25 cellular contexts compared by ENCODE assay signal in the genomic region with DNA sequence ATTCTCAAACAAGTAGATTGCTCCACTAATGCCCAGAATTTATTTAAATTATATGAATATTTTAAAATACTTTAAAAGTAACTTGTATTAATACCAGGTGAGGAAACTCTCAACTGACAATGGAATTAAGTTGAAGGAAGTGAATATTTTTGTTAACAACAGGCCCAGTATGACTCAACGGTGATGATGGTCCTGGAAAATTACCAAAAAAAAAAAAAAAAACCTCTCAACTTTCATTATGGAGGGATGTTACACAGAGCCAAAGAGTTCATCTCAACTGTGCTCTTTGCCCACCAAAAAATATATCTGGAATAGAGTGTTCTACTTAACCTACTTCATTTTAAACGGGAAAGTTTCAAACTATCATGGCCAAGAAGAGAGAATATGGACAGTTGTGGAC. TPM values are rescaled to one million over a fixed set of nuclear protein-coding genes. Genes with fewer than 3 reads are reported as not detected.
A peak's percentile ranks its signal among the peaks of the same experiment; 100 is the strongest.
DNase-seq lines count a peak whose midpoint lies in the region; ATAC-seq, FAIRE-seq and TF ChIP-seq lines count a peak whose summit lies in the region.
"Had no signal": no experiment of that assay in that cellular context is flagged by ENCODE, and none has a peak within 500 bp of the region (broad histone marks: within the 10 kb centered on the region; RNA-seq: fewer than 3 reads in every experiment).

No MANE protein-coding gene starts in this region.

- H4K20me1 ChIP-seq in astrocyte (ENCODE audit: insufficient read depth, low read length), result no peaks in the 10 kb centered on the region
- H4K20me1 ChIP-seq: BLaER1 had no signal

- no peak overlapping the region for H3K27ac ChIP-seq in astrocyte (ENCODE audit: low read depth, low read length)
- H3K27ac ChIP-seq in small intestine (ENCODE audit: low read depth in 1 of 2, low read length in 1 of 2), result no peak overlapping the region
- H3K27ac ChIP-seq: ascending aorta, BLaER1, ovary, right atrium auricular region, uterus had no signal

- H3K27me3 Mint-ChIP-seq in astrocyte (ENCODE audit: low read depth, unreplicated experiment), result no peaks in the 10 kb centered on the region
- H3K27me3 Mint-ChIP-seq: activated naive CD4-positive, alpha-beta T cell treated with anti-CD3 and anti-CD28 coated beads, Interleukin-2, amount 50 U/mL, for 24 hours; naive B cell had no signal

- intact Hi-C loops in head of caudate nucleus (cut with DNase I), result no loop called here

- H3K9me3 ChIP-seq in astrocyte (ENCODE audit: insufficient read depth, low read depth, low read length) (no peaks in the 10 kb centered on the region), small intestine (ENCODE audit: control insufficient read depth, low read depth) (no peaks in the 10 kb centered on the region)
- H3K9me3 ChIP-seq: ascending aorta, BLaER1, ovary, right atrium auricular region, uterus had no signal

- H3K4me1 Mint-ChIP-seq in astrocyte (ENCODE audit: low read depth, unreplicated experiment), result peaks cover 11% of the 10 kb centered on the region
- H3K4me1 Mint-ChIP-seq: activated naive CD4-positive, alpha-beta T cell treated with anti-CD3 and anti-CD28 coated beads, Interleukin-2, amount 50 U/mL, for 24 hours; naive B cell had no signal

- WGBS in small intestine, 3 donors, result 50 to 73% (median 55%) methylated on average over 2 of the region's 2 CpGs

- H3K36me3 ChIP-seq in astrocyte (ENCODE audit: insufficient read depth, low read length), result no peaks in the 10 kb centered on the region
- H3K36me3 ChIP-seq in small intestine (ENCODE audit: control insufficient read depth in 2 of 2, insufficient read depth in 2 of 2, low read length in 2 of 2), result no peaks in the 10 kb centered on the region
- H3K36me3 ChIP-seq: ascending aorta, BLaER1, ovary, right atrium auricular region, uterus had no signal

- ATAC-seq in GM19452 (IDR thresholded peaks at IDR 0.05; ENCODE audit: unreplicated experiment), result no peak

- TF ChIP-seq CTCF in astrocyte (IDR thresholded peaks at IDR 0.05; ENCODE audit: insufficient read depth, low read depth, low read length), result no peak
- no peak for TF ChIP-seq CTCF in fibroblast of the aortic adventitia (IDR thresholded peaks at IDR 0.05; ENCODE audit: insufficient read depth, low read length)

- no peaks in the 10 kb centered on the region for H3K79me2 ChIP-seq in astrocyte (ENCODE audit: insufficient read depth, low read length)

- no peaks in the 10 kb centered on the region for H3K9me3 Mint-ChIP-seq in astrocyte (ENCODE audit: unreplicated experiment)
- H3K9me3 Mint-ChIP-seq: activated naive CD4-positive, alpha-beta T cell treated with anti-CD3 and anti-CD28 coated beads, Interleukin-2, amount 50 U/mL, for 24 hours; naive B cell had no signal

- peak; percentile 4 for DNase-seq in AG08395 (ENCODE audit: low spot score)
- peak; percentile 58 for DNase-seq in HS-5 (ENCODE audit: low read depth)
- DNase-seq in astrocyte (ENCODE audit: low read depth), result peak; percentile 32
- DNase-seq in fibroblast of the aortic adventitia (ENCODE audit: low read depth), result peak; percentile 37
- no peak for DNase-seq in head of caudate nucleus
- no peak for DNase-seq in small intestine
- DNase-seq in NCI-H774 (lab: John Stamatoyannopoulos, UW), result no peak
- DNase-seq: effector memory CD4-positive, alpha-beta T cell; GF-D8; mesendoderm; naive B cell; NCI-H1105; NCI-H2081; NCI-H510A; ovary; T1000; uterus had no signal

- H3K4me1 ChIP-seq in astrocyte (ENCODE audit: insufficient read depth, low read length), result peaks cover 14% of the 10 kb centered on the region
- H3K4me1 ChIP-seq in small intestine (ENCODE audit: control insufficient read depth in 2 of 2, insufficient read depth in 1 of 2, low read depth in 1 of 2, low read length in 1 of 2), result no peaks in the 10 kb centered on the region
- H3K4me1 ChIP-seq: ascending aorta, BLaER1, right atrium auricular region, uterus had no signal

- no peak for FAIRE-seq in astrocyte (lab: Jason Lieb, UNC)
- FAIRE-seq in small intestine (lab: Jason Lieb, UNC), result no peak
- FAIRE-seq: A204.1, D721Med, RCC 7860 had no signal

- no peak overlapping the region for H3K27ac Mint-ChIP-seq in astrocyte (ENCODE audit: unreplicated experiment)
- H3K27ac Mint-ChIP-seq: activated naive CD4-positive, alpha-beta T cell treated with anti-CD3 and anti-CD28 coated beads, Interleukin-2, amount 50 U/mL, for 24 hours; naive B cell had no signal

- no peak overlapping the region for H3K9ac ChIP-seq in astrocyte (ENCODE audit: low read length)
- H3K9ac ChIP-seq: BLaER1 had no signal

- no peak overlapping the region for H3K4me2 ChIP-seq in astrocyte (ENCODE audit: low read length)
- H3K4me2 ChIP-seq: BLaER1 had no signal

- H3K4me3 ChIP-seq in astrocyte (ENCODE audit: insufficient read depth, low read depth, low read length), result no peak overlapping the region
- no peak overlapping the region for H3K4me3 ChIP-seq in fibroblast of the aortic adventitia (ENCODE audit: low read depth, low read length)
- H3K4me3 ChIP-seq in small intestine (ENCODE audit: low read depth in 1 of 2, low read length in 2 of 2), result no peak overlapping the region
- H3K4me3 ChIP-seq: ascending aorta, BLaER1, ovary, right atrium auricular region, uterus had no signal

- H3K27me3 ChIP-seq in astrocyte (ENCODE audit: insufficient read depth, low read length) (no peaks in the 10 kb centered on the region), small intestine (ENCODE audit: control insufficient read depth in 2 of 2, insufficient read depth in 2 of 2, low read length in 2 of 2) (no peaks in the 10 kb centered on the region)
- H3K27me3 ChIP-seq: ascending aorta, BLaER1, ovary, right atrium auricular region, uterus had no signal

- H3K4me3 Mint-ChIP-seq in astrocyte (ENCODE audit: unreplicated experiment), result no peak overlapping the region
- H3K4me3 Mint-ChIP-seq: activated naive CD4-positive, alpha-beta T cell treated with anti-CD3 and anti-CD28 coated beads, Interleukin-2, amount 50 U/mL, for 24 hours; naive B cell had no signal

- H2AFZ ChIP-seq in astrocyte (ENCODE audit: low read depth, low read length), result no peak overlapping the region

- no peaks in the 10 kb centered on the region for H3K36me3 Mint-ChIP-seq in astrocyte (ENCODE audit: low read depth, unreplicated experiment)
- H3K36me3 Mint-ChIP-seq: activated naive CD4-positive, alpha-beta T cell treated with anti-CD3 and anti-CD28 coated beads, Interleukin-2, amount 50 U/mL, for 24 hours; naive B cell had no signal

RNA-seq across cellular contexts. Expression of a gene that starts 28.3 kb away (rescaled TPM):
- total RNA-seq in astrocyte, result 15.8 and 32.3 TPM in 2 replicates
- 105 and 517 TPM in 2 replicates for total RNA-seq in fibroblast of the aortic adventitia (ENCODE audit: low replicate concordance)
- 10 to 100 TPM in 1 of 3 donors, 1 to 10 TPM in 1, under 1 TPM in 1; 0.89 to 52.9 (median 7.6) TPM for polyA plus RNA-seq in small intestine

Comparison
In these comparisons a context has a peak if more than half of its experiments do, and no peak if none do; other contexts are left out.
1. DNase-seq: peak in AG08395 (single experiment), HS-5 (single experiment), astrocyte (single experiment) and fibroblast of the aortic adventitia (single experiment); none in head of caudate nucleus (0 of 42), small intestine (single experiment) and NCI-H774 (single experiment).